In the genomic region with DNA sequence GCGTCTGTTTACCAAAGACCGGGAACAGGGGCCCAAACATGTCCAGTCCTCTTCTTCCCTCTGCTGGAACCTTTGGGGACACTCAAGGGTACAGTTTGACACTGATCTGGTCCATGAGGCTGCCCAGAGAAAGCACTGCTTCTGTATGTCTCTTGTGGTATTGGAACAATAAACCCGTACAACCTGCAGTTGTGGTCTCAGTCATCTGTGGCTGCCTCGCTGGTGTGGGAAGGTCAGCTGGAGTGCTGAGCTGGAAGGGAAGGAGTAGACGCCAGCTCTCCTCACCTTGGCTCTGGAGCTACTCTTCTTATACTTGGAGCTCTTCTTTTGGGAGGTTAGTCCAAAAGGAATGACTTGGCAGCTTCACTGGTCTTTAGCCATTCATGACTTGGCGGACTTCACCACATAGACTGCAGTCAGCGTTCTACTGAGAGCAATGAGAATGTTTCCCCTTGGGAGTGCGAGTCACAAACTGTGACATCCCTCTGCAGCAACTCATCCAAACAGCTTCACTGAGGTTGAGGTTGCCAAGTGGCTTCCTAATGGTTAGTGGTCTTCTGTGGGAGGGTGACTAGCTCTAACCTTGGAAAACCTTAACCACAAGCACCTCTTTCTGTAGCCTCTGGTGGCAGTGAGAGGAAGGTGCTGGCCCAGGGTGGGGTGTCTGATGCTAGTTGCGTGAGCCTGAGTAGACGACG, we compare ENCODE assay signal across 10 cellular contexts.
DNase-seq lines count a peak whose midpoint lies in the region; ATAC-seq and TF ChIP-seq lines count a peak whose summit lies in the region.
"Had no signal": no experiment of that assay in that cellular context is flagged by ENCODE, and none has a peak within 500 bp of the region (broad histone marks: within the 10 kb centered on the region; RNA-seq: fewer than 3 reads in every experiment).

No MANE protein-coding gene starts in this region.

- DNase-seq in AG10803 (ENCODE audit: low read depth) (peak; percentile 90), HT1080 (ENCODE audit: low read depth) (peak; percentile 71), astrocyte of the hippocampus (ENCODE audit: low read depth, low spot score) (peak; percentile 63), non-pigmented ciliary epithelial cell (ENCODE audit: low read depth) (peak; percentile 14), dedifferentiated amniotic fluid mesenchymal stem cell (ENCODE audit: extremely low spot score) (no peak)
- DNase-seq: NCI-H69 had no signal

- H3K4me3 ChIP-seq in AG10803 (ENCODE audit: low read length) = no peak overlapping the region
- H3K4me3 ChIP-seq: skin epidermis had no signal

- no peak for ATAC-seq in HG02938 (IDR thresholded peaks at IDR 0.05; ENCODE audit: unreplicated experiment)
- ATAC-seq in GM18502 (IDR thresholded peaks at IDR 0.05; ENCODE audit: poor library complexity, unreplicated experiment) = no peak
- ATAC-seq in GM18867 (IDR thresholded peaks at IDR 0.05; ENCODE audit: unreplicated experiment) = no peak

- TF ChIP-seq CTCF in AG10803 (conservative IDR thresholded peaks at IDR 0.05; ENCODE audit: low read length) = peak; percentile 19; the same call in 1 of the 2 replicates
